In genomic region chr16:84116720-84117481, GRCh38 we compare ENCODE assay signal across 8 cellular contexts. TPM values are rescaled to one million over a fixed set of nuclear protein-coding genes. Genes with fewer than 3 reads are reported as not detected.
DNase-seq lines count a peak whose midpoint lies in the region; ATAC-seq and TF ChIP-seq lines count a peak whose summit lies in the region.

TSS of gene MBTPS1 (minus strand) at chr16:84116942. CDS start at chr16:84101783, 15,159 bp downstream.

- TF ChIP-seq CTCF in LNCAP (IDR thresholded peaks at IDR 0.05) = 0 out of 2 replicates have a peak, but pooled peaks have one; percentile 3
- TF ChIP-seq CTCF in fibroblast of mammary gland (conservative IDR thresholded peaks at IDR 0.05; ENCODE audit: control insufficient read depth, insufficient read depth, low read depth, low read length) = no peak
- TF ChIP-seq CTCF in natural killer cell (IDR thresholded peaks at IDR 0.05) = peak; percentile 16

- peak; percentile 94 for ATAC-seq in activated T-helper 17 cell treated with anti-CD3 and anti-CD28 coated beads, Interleukin-2, amount 50 U/mL, for 72 hours (replicated peaks)
- ATAC-seq in natural killer cell = peak; percentile 90 to 98 (median 92)

- H3K4me3 ChIP-seq in fibroblast of mammary gland (ENCODE audit: control insufficient read depth, low read depth, low read length) = peak within 1 kb of the TSS; percentile 76

- no peaks in the 10 kb centered on the region for H3K4me1 Mint-ChIP-seq in activated T-helper 17 cell treated with anti-CD3 and anti-CD28 coated beads, Interleukin-2, amount 50 U/mL, for 72 hours
- H3K4me1 Mint-ChIP-seq in natural killer cell = peaks cover 13 to 17% of the 10 kb centered on the region in 2 donors

- intact Hi-C loops in natural killer cell (cut with micrococcal nuclease) = loop anchor here (1.0 to 2.0 kb wide), 2 partner anchors 28 to 70 kb away; partner anchors contain the start of genes DNAAF1, HSDL1 and TAF1C

- H3K27ac Mint-ChIP-seq in activated T-helper 17 cell treated with anti-CD3 and anti-CD28 coated beads, Interleukin-2, amount 50 U/mL, for 72 hours = peak within 1 kb of the TSS; percentile 97
- peak within 1 kb of the TSS; percentile 91 to 92 for H3K27ac Mint-ChIP-seq in natural killer cell

- no peaks in the 10 kb centered on the region for H3K27me3 Mint-ChIP-seq in activated T-helper 17 cell treated with anti-CD3 and anti-CD28 coated beads, Interleukin-2, amount 50 U/mL, for 72 hours
- H3K27me3 Mint-ChIP-seq in natural killer cell (ENCODE audit: low read depth in 2 of 2) = no peaks in the 10 kb centered on the region

- H3K4me3 Mint-ChIP-seq in activated T-helper 17 cell treated with anti-CD3 and anti-CD28 coated beads, Interleukin-2, amount 50 U/mL, for 72 hours = peak within 1 kb of the TSS; percentile 95
- H3K4me3 Mint-ChIP-seq in natural killer cell = peak within 1 kb of the TSS; percentile 93

- DNase-seq in Daoy (ENCODE audit: low read depth) (peak; percentile 99), GOT3 (lab: John Stamatoyannopoulos, UW) (peak; percentile 93), RPMI8226 (peak; percentile 95), fibroblast of mammary gland (ENCODE audit: low read depth) (peak; percentile 96), natural killer cell (peak; percentile 99)
- DNase-seq in stimulated activated naive CD4-positive, alpha-beta T cell treated with Interleukin-2 at 50 U/mL for 16 hours (lab: John Stamatoyannopoulos, UW) = peak; percentile 98

- H3K9me3 Mint-ChIP-seq in activated T-helper 17 cell treated with anti-CD3 and anti-CD28 coated beads, Interleukin-2, amount 50 U/mL, for 72 hours = no peaks in the 10 kb centered on the region
- H3K9me3 Mint-ChIP-seq in natural killer cell = no peaks in the 10 kb centered on the region

- peaks cover 2% of the 10 kb centered on the region for H3K36me3 Mint-ChIP-seq in activated T-helper 17 cell treated with anti-CD3 and anti-CD28 coated beads, Interleukin-2, amount 50 U/mL, for 72 hours (ENCODE audit: low read depth)
- no peaks in the 10 kb centered on the region for H3K36me3 Mint-ChIP-seq in natural killer cell

RNA-seq across cellular contexts. Expression of gene MBTPS1, which starts in this region (rescaled TPM):
- 30.1 and 36.6 TPM in 2 replicates for total RNA-seq in Daoy (2014; rRNA removed; shearing (Covaris generic))
- 10 to 100 TPM; 44.0 to 54.4 TPM for total RNA-seq in activated T-helper 17 cell treated with anti-CD3 and anti-CD28 coated beads, Interleukin-2, amount 50 U/mL, for 72 hours
- 100 to 1,000 TPM in 2 of 3 donors, 10 to 100 TPM in 1; 85.2 to 124 (median 113) TPM for total RNA-seq in natural killer cell

Comparison
In these comparisons a context has a peak if more than half of its experiments do, and no peak if none do; other contexts are left out.
1. Peak in every context shown above with its lines: DNase-seq, ATAC-seq and H3K4me3 ChIP-seq.